17 cellular contexts compared by ENCODE assay signal in genomic region chr14:77469539-77469938, GRCh38. TPM values are rescaled to one million over a fixed set of nuclear protein-coding genes. Genes with fewer than 3 reads are reported as not detected.
"Had no signal": no experiment of that assay in that cellular context is flagged by ENCODE, and none has a peak within 500 bp of the region (broad histone marks: within the 10 kb centered on the region; RNA-seq: fewer than 3 reads in every experiment).

No MANE protein-coding gene starts in this region.

- DNase-seq: activated CD4-positive, alpha-beta T cell treated with anti-CD3 and anti-CD28 coated beads, Interleukin-2, amount 10 ng/mL, durations not matched to agents 7 days and 5 days; activated naive CD4-positive, alpha-beta T cell treated with anti-CD3 and anti-CD28 coated beads for 36 hours; activated naive CD8-positive, alpha-beta T cell treated with anti-CD3 and anti-CD28 coated beads, Interleukin-2, amount 50 U/mL, for 24 hours; aorta; gastrocnemius medialis; heart left ventricle; immature natural killer cell; sigmoid colon; spleen; thyroid gland; uterus had no signal

- ATAC-seq: activated naive CD8-positive, alpha-beta T cell treated with anti-CD3 and anti-CD28 coated beads, Interleukin-2, amount 50 U/mL, for 24 hours; gastrocnemius medialis; heart left ventricle had no signal

- H3K4me3 Mint-ChIP-seq: activated CD4-positive, alpha-beta T cell treated with anti-CD3 and anti-CD28 coated beads, Interleukin-2, amount 10 ng/mL, durations not matched to agents 7 days and 5 days; activated naive CD4-positive, alpha-beta T cell treated with anti-CD3 and anti-CD28 coated beads for 36 hours; activated naive CD8-positive, alpha-beta T cell treated with anti-CD3 and anti-CD28 coated beads, Interleukin-2, amount 50 U/mL, for 24 hours; immature natural killer cell; T-helper 2 cell treated with Interferon-gamma antibody and Interleukin-4, amounts not matched to agents 5 μg/mL and 100 μg/mL, for 36 hours had no signal

- H3K27ac ChIP-seq: breast epithelium, gastrocnemius medialis, heart left ventricle, ovary, sigmoid colon, spleen, thyroid gland, uterus had no signal

- H3K27ac Mint-ChIP-seq: activated CD4-positive, alpha-beta T cell treated with anti-CD3 and anti-CD28 coated beads, Interleukin-2, amount 10 ng/mL, durations not matched to agents 7 days and 5 days; activated naive CD4-positive, alpha-beta T cell treated with anti-CD3 and anti-CD28 coated beads for 36 hours; immature natural killer cell; T-helper 2 cell treated with Interferon-gamma antibody and Interleukin-4, amounts not matched to agents 5 μg/mL and 100 μg/mL, for 36 hours had no signal

- H3K9me3 ChIP-seq: breast epithelium, gastrocnemius medialis, heart left ventricle, ovary, sigmoid colon, spleen, thyroid gland, uterus had no signal

- H3K4me3 ChIP-seq: breast epithelium, gastrocnemius medialis, heart left ventricle, ovary, sigmoid colon, spleen, thyroid gland, uterus had no signal

- H3K36me3 ChIP-seq: uterus had no signal

- H3K27me3 ChIP-seq: breast epithelium, gastrocnemius medialis, heart left ventricle, ovary, sigmoid colon, spleen, thyroid gland, uterus had no signal

- H3K27me3 Mint-ChIP-seq: activated naive CD8-positive, alpha-beta T cell treated with anti-CD3 and anti-CD28 coated beads, Interleukin-2, amount 50 U/mL, for 24 hours had no signal

- H3K9me3 Mint-ChIP-seq: activated CD4-positive, alpha-beta T cell treated with anti-CD3 and anti-CD28 coated beads, Interleukin-2, amount 10 ng/mL, durations not matched to agents 7 days and 5 days; activated naive CD4-positive, alpha-beta T cell treated with anti-CD3 and anti-CD28 coated beads for 36 hours; activated naive CD8-positive, alpha-beta T cell treated with anti-CD3 and anti-CD28 coated beads, Interleukin-2, amount 50 U/mL, for 24 hours; immature natural killer cell; T-helper 2 cell treated with Interferon-gamma antibody and Interleukin-4, amounts not matched to agents 5 μg/mL and 100 μg/mL, for 36 hours had no signal

- H3K4me1 Mint-ChIP-seq: activated CD4-positive, alpha-beta T cell treated with anti-CD3 and anti-CD28 coated beads, Interleukin-2, amount 10 ng/mL, durations not matched to agents 7 days and 5 days; activated naive CD8-positive, alpha-beta T cell treated with anti-CD3 and anti-CD28 coated beads, Interleukin-2, amount 50 U/mL, for 24 hours; immature natural killer cell had no signal

- H3K4me1 ChIP-seq: breast epithelium, gastrocnemius medialis, sigmoid colon, spleen, thyroid gland had no signal

RNA-seq across cellular contexts. Expression of gene ISM2, which starts 29.1 kb away (rescaled TPM):
- total RNA-seq: activated CD4-positive, alpha-beta T cell treated with anti-CD3 and anti-CD28 coated beads, Interleukin-2, amount 10 ng/mL, durations not matched to agents 7 days and 5 days; activated naive CD4-positive, alpha-beta T cell treated with anti-CD3 and anti-CD28 coated beads for 36 hours; gastrocnemius medialis; myocyte; pulmonary artery endothelial cell; thyroid gland had no signal

RNA-seq across cellular contexts. Expression of gene NOXRED1, which starts 46.2 kb away (rescaled TPM):
- total RNA-seq: epithelial cell of proximal tubule, gastrocnemius medialis, myocyte had no signal
